ENCODE assay signal across 1 cellular context in genomic region chr12:20132818-20133217, GRCh38.
TF ChIP-seq lines count a peak whose summit lies in the region.

No MANE protein-coding gene starts in this region.

TF ChIP-seq in GM23338, 12 proteins besides CTCF, POLR2A, EP300 and RAD21:
- TF ChIP-seq ZNF462 (CRISPR knock-in tag; IDR thresholded peaks at IDR 0.05): no peak
- no peak for TF ChIP-seq ZNF114 (CRISPR knock-in tag; IDR thresholded peaks at IDR 0.05)
- TF ChIP-seq EZH2 (IDR thresholded peaks at IDR 0.05; ENCODE audit: low read depth, unreplicated experiment): no peak
- TF ChIP-seq, protein P1, sequence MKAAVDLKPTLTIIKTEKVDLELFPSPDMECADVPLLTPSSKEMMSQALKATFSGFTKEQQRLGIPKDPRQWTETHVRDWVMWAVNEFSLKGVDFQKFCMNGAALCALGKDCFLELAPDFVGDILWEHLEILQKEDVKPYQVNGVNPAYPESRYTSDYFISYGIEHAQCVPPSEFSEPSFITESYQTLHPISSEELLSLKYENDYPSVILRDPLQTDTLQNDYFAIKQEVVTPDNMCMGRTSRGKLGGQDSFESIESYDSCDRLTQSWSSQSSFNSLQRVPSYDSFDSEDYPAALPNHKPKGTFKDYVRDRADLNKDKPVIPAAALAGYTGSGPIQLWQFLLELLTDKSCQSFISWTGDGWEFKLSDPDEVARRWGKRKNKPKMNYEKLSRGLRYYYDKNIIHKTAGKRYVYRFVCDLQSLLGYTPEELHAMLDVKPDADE (IDR thresholded peaks at IDR 0.05): no peak
